In genomic region chr11:319465-320273, GRCh38 we compare ENCODE assay signal across 6 cellular contexts. TPM values are rescaled to one million over a fixed set of nuclear protein-coding genes. Genes with fewer than 3 reads are reported as not detected.
DNase-seq lines count a peak whose midpoint lies in the region; ATAC-seq and TF ChIP-seq lines count a peak whose summit lies in the region.
"Not testable (repeated sequence)": the region's sequence is repeated elsewhere in the genome, so short reads cannot be mapped to it uniquely, and the experiment has no call there.

No MANE protein-coding gene starts in this region.

- H3K27ac ChIP-seq in CD8-positive, alpha-beta T cell (ENCODE audit: low read depth, low read length), result peak overlapping the region; percentile 41
- peak overlapping the region; percentile 79 to 96 (median 86) for H3K27ac ChIP-seq in Peyer's patch
- H3K27ac ChIP-seq in adrenal gland, result peak overlapping the region; percentile 87 to 100 (median 91)

- TF ChIP-seq POLR2A in Peyer's patch (IDR thresholded peaks at IDR 0.05), result not testable (repeated sequence)
- TF ChIP-seq POLR2A in adrenal gland (IDR thresholded peaks at IDR 0.05), result peak; percentile 31 to 46

- not testable (repeated sequence) for H3K27me3 Mint-ChIP-seq in CD8-positive, alpha-beta T cell (ENCODE audit: low read depth)

- peaks cover 16% of the 10 kb centered on the region for H3K36me3 ChIP-seq in CD8-positive, alpha-beta T cell (ENCODE audit: insufficient read depth, low read length)
- not testable (repeated sequence) for H3K36me3 ChIP-seq in Peyer's patch; adrenal gland (replicated peaks in 1 of 2)

- H3K27ac Mint-ChIP-seq in CD8-positive, alpha-beta T cell, result peak overlapping the region; percentile 98
- H3K27ac Mint-ChIP-seq in stimulated activated effector memory CD8-positive, alpha-beta T cell treated with anti-CD3 and anti-CD28 coated beads, Interleukin-12 subunit alpha, Interleukin-12 subunit beta, amount 100 ng/mL, for 72 hours, result peak overlapping the region; percentile 32

- intact Hi-C loops in CD8-positive, alpha-beta T cell (cut with DNase I, micrococcal nuclease); adrenal gland (cut with DNase I): not testable (repeated sequence)

- H3K4me1 Mint-ChIP-seq in CD8-positive, alpha-beta T cell (ENCODE audit: low read depth), result peaks cover 42% of the 10 kb centered on the region
- H3K4me1 Mint-ChIP-seq in stimulated activated effector memory CD8-positive, alpha-beta T cell treated with anti-CD3 and anti-CD28 coated beads, Interleukin-12 subunit alpha, Interleukin-12 subunit beta, amount 100 ng/mL, for 72 hours, result peaks cover 42% of the 10 kb centered on the region

- 8 to 22% (median 18%) methylated on average over 10 to 20 of the region's 24 CpGs for WGBS in adrenal gland, 4 donors

- H3K9me3 Mint-ChIP-seq in CD8-positive, alpha-beta T cell; stimulated activated effector memory CD8-positive, alpha-beta T cell treated with anti-CD3 and anti-CD28 coated beads, Interleukin-12 subunit alpha, Interleukin-12 subunit beta, amount 100 ng/mL, for 72 hours: not testable (repeated sequence)

- peak in 1 of 7 experiments; percentile 15 for DNase-seq in CD8-positive, alpha-beta T cell
- DNase-seq in Peyer's patch (peak in 1 of 3 donors; percentile 51), fibroblast of villous mesenchyme (ENCODE audit: low read depth) (peak; percentile 34)
- DNase-seq in adrenal gland; stimulated activated effector memory CD8-positive, alpha-beta T cell treated with anti-CD3 and anti-CD28 coated beads, Interleukin-12 subunit alpha, Interleukin-12 subunit beta, amount 100 ng/mL, for 72 hours (ENCODE audit: low spot score in 2 of 2): not testable (repeated sequence)

- TF ChIP-seq CTCF in CD8-positive, alpha-beta T cell (IDR thresholded peaks at IDR 0.05); Peyer's patch (IDR thresholded peaks at IDR 0.05); fibroblast of villous mesenchyme (IDR thresholded peaks at IDR 0.05; ENCODE audit: insufficient read depth, low read depth, low read length): not testable (repeated sequence)
- TF ChIP-seq CTCF in adrenal gland (IDR thresholded peaks at IDR 0.05), result peak in 3 of 6 experiments; percentile 21 to 36 (median 26)

- peaks cover 29% of the 10 kb centered on the region for H3K4me1 ChIP-seq in CD8-positive, alpha-beta T cell (ENCODE audit: insufficient read depth, low read length)
- H3K4me1 ChIP-seq in Peyer's patch (peaks cover 0 to 31% (median 2%) of the 10 kb centered on the region in 4 donors), mononuclear cell (ENCODE audit: insufficient read depth, low read length) (peaks cover 38% of the 10 kb centered on the region)
- H3K4me1 ChIP-seq in adrenal gland (replicated peaks in 1 of 2), result not testable (repeated sequence)

- not testable (repeated sequence) for H3K9me3 ChIP-seq in CD8-positive, alpha-beta T cell (ENCODE audit: low read length); Peyer's patch; adrenal gland (replicated peaks in 1 of 3); mononuclear cell (ENCODE audit: low read depth, low read length)

- not testable (repeated sequence) for H3K27me3 ChIP-seq in CD8-positive, alpha-beta T cell (ENCODE audit: insufficient read depth, low read length); Peyer's patch; mononuclear cell (ENCODE audit: insufficient read depth, low read length)
- H3K27me3 ChIP-seq in adrenal gland, result peaks cover 16% of the 10 kb centered on the region

- CTCF ChIA-PET in CD8-positive, alpha-beta T cell (lab: Charles Lee), result interaction anchor here (0.6 kb wide), 1 partner anchor 15 kb away, joined by 4 read pairs; no protein-coding TSS in a partner anchor

- ATAC-seq in CD8-positive, alpha-beta T cell; stimulated activated effector memory CD8-positive, alpha-beta T cell treated with anti-CD3 and anti-CD28 coated beads, Interleukin-12 subunit alpha, Interleukin-12 subunit beta, amount 100 ng/mL, for 72 hours: not testable (repeated sequence)

- POLR2A ChIA-PET in CD8-positive, alpha-beta T cell (lab: Charles Lee), result interaction anchor here (1.0 to 1.1 kb wide), 2 partner anchors 13 to 35 kb away, joined by 3 read pairs; no protein-coding TSS in a partner anchor

- peak overlapping the region; percentile 62 for H3K4me3 ChIP-seq in CD8-positive, alpha-beta T cell (ENCODE audit: low read depth, low read length)
- peak overlapping the region; percentile 48 to 79 (median 56) for H3K4me3 ChIP-seq in Peyer's patch
- peak overlapping the region in 3 of 4 donors; percentile 34 to 90 (median 42) for H3K4me3 ChIP-seq in adrenal gland
- H3K4me3 ChIP-seq in fibroblast of villous mesenchyme (ENCODE audit: low read depth, low read length), result peak overlapping the region; percentile 70
- H3K4me3 ChIP-seq in mononuclear cell (ENCODE audit: low read length), result peak overlapping the region; percentile 41

- H3K4me3 Mint-ChIP-seq in CD8-positive, alpha-beta T cell, result peak overlapping the region; percentile 89
- H3K4me3 Mint-ChIP-seq in stimulated activated effector memory CD8-positive, alpha-beta T cell treated with anti-CD3 and anti-CD28 coated beads, Interleukin-12 subunit alpha, Interleukin-12 subunit beta, amount 100 ng/mL, for 72 hours, result peak overlapping the region; percentile 59

- H3K36me3 Mint-ChIP-seq in CD8-positive, alpha-beta T cell, result peaks cover 21% of the 10 kb centered on the region
- H3K36me3 Mint-ChIP-seq in stimulated activated effector memory CD8-positive, alpha-beta T cell treated with anti-CD3 and anti-CD28 coated beads, Interleukin-12 subunit alpha, Interleukin-12 subunit beta, amount 100 ng/mL, for 72 hours, result peaks cover 27% of the 10 kb centered on the region

RNA-seq across cellular contexts. Expression of gene IFITM3, which starts 1.0 kb away (rescaled TPM):
- total RNA-seq in CD8-positive, alpha-beta T cell, result 1 to 10 TPM; 6.3 to 7.1 TPM
- total RNA-seq in Peyer's patch (100 to 1,000 TPM in 1 of 4 donors, 10 to 100 TPM in 3; 30.6 to 200 (median 84.7) TPM), adrenal gland (100 to 1,000 TPM; 120 to 946 (median 395) TPM), fibroblast of villous mesenchyme (83.3 and 94.1 TPM in 2 replicates), mononuclear cell (14.1 TPM)
- polyA plus RNA-seq in adrenal gland, result 1,000 to 10,000 TPM in 1 of 3 donors, 100 to 1,000 TPM in 2; 454 to 1,592 (median 502) TPM

RNA-seq across cellular contexts. Expression of gene IFITM1, which starts 5.8 kb away (rescaled TPM):
- 100 to 1,000 TPM; 223 to 251 TPM for total RNA-seq in CD8-positive, alpha-beta T cell
- total RNA-seq in Peyer's patch (100 to 1,000 TPM in 2 of 4 donors, 10 to 100 TPM in 2; 45.9 to 141 (median 89.6) TPM), adrenal gland (100 to 1,000 TPM in 3 of 8 donors, 10 to 100 TPM in 5; 52.8 to 238 (median 85.3) TPM), fibroblast of villous mesenchyme (76.4 and 117 TPM in 2 replicates), mononuclear cell (276 TPM)
- polyA plus RNA-seq in adrenal gland, result 100 to 1,000 TPM in 2 of 3 donors, 10 to 100 TPM in 1; 84.6 to 360 (median 139) TPM

RNA-seq across cellular contexts. Expression of gene IFITM2, which starts 12.1 kb away (rescaled TPM):
- total RNA-seq in CD8-positive, alpha-beta T cell, result 100 to 1,000 TPM; 283 to 295 TPM
- total RNA-seq in Peyer's patch (10 to 100 TPM; 15.6 to 98.2 (median 46.0) TPM), adrenal gland (100 to 1,000 TPM in 7 of 8 donors, 10 to 100 TPM in 1; 96.5 to 269 (median 190) TPM), fibroblast of villous mesenchyme (38.4 and 107 TPM in 2 replicates), mononuclear cell (52.9 TPM)
- 100 to 1,000 TPM; 290 to 835 (median 443) TPM for polyA plus RNA-seq in adrenal gland

RNA-seq across cellular contexts. Expression of gene IFITM5, which starts 20.3 kb away (rescaled TPM):
- total RNA-seq in CD8-positive, alpha-beta T cell, result not detected
- total RNA-seq in Peyer's patch (not detected), adrenal gland (not detected), fibroblast of villous mesenchyme (not detected in 2 replicates), mononuclear cell (not detected)
- polyA plus RNA-seq in adrenal gland, result not detected

RNA-seq across cellular contexts. Expression of gene PGGHG, which starts 30.7 kb away (rescaled TPM):
- 100 to 1,000 TPM; 902 to 919 TPM for total RNA-seq in CD8-positive, alpha-beta T cell
- 100 to 1,000 TPM in 3 of 4 donors, 10 to 100 TPM in 1; 94.2 to 385 (median 317) TPM for total RNA-seq in Peyer's patch
- total RNA-seq in adrenal gland, result 1 to 10 TPM; 1.2 to 9.8 (median 7.1) TPM
- polyA plus RNA-seq in adrenal gland, result 10 to 100 TPM in 2 of 3 donors, under 1 TPM in 1; 0.55 to 77.2 (median 29.4) TPM
- total RNA-seq in fibroblast of villous mesenchyme, result 7.8 and 10.6 TPM in 2 replicates
- 85.2 TPM for total RNA-seq in mononuclear cell

Comparison
In these comparisons a context has a peak if more than half of its experiments do, and no peak if none do; other contexts are left out.
1. H3K27ac ChIP-seq: peak in every context shown above with its lines; median percentile 91 in adrenal gland; 86 in Peyer's patch; 41 in CD8-positive, alpha-beta T cell.